Comparison of ENCODE assay signal across 29 cellular contexts in genomic region chr19:57276430-57276829, GRCh38. TPM values are rescaled to one million over a fixed set of nuclear protein-coding genes. Genes with fewer than 3 reads are reported as not detected.
"Had no signal": no experiment of that assay in that cellular context is flagged by ENCODE, and none has a peak within 500 bp of the region (broad histone marks: within the 10 kb centered on the region; RNA-seq: fewer than 3 reads in every experiment).

No MANE protein-coding gene starts in this region.

- DNase-seq: activated CD4-positive, alpha-beta memory T cell treated with anti-CD3 and anti-CD28 coated beads for 36 hours; activated CD4-positive, alpha-beta T cell treated with anti-CD3 and anti-CD28 coated beads for 36 hours; activated CD4-positive, alpha-beta T cell treated with anti-CD3 and anti-CD28 coated beads, Interleukin-2, amount 10 ng/mL, durations not matched to agents 24 days and 14 days; activated CD4-positive, CD25-positive, alpha-beta regulatory T cell; activated CD4-positive, CD25-positive, alpha-beta regulatory T cell treated with anti-CD3 and anti-CD28 coated beads, Interleukin-2, amount 50 U/mL, for 72 hours; activated CD8-positive, alpha-beta memory T cell treated with anti-CD3 and anti-CD28 coated beads, Interleukin-2, amount 10 ng/mL, durations not matched to agents 7 days and 5 days; activated CD8-positive, alpha-beta memory T cell treated with anti-CD3 and anti-CD28 coated beads, Interleukin-2, amount 50 U/mL, for 4 hours; activated CD8-positive, alpha-beta T cell treated with anti-CD3 and anti-CD28 coated beads, Interleukin-2, amount 10 ng/mL, durations not matched to agents 7 days and 5 days; activated effector memory CD4-positive, alpha-beta T cell treated with Interleukin-2 at 50 U/mL for 16 hours; activated gamma-delta T cell treated with Interleukin-2 at 50 U/mL for 16 hours; activated naive CD4-positive, alpha-beta T cell treated with anti-CD3 and anti-CD28 coated beads, Interleukin-2, amount 50 U/mL, for 16 hours; activated naive CD4-positive, alpha-beta T cell treated with Interleukin-2 at 50 U/mL for 16 hours; activated T-cell treated with anti-CD3 and anti-CD28 coated beads, Interleukin-2, amount 50 U/mL, for 24 hours; dermis blood vessel endothelial cell; effector CD4-positive, alpha-beta T cell; effector memory CD8-positive, alpha-beta T cell; erythroblast; foreskin keratinocyte; gastrocnemius medialis; glutamatergic neuron; heart left ventricle; T-helper 1 cell; T-helper 17 cell; T1000 had no signal

- H3K27me3 ChIP-seq: ascending aorta, esophagus muscularis mucosa, foreskin keratinocyte, gastrocnemius medialis, heart left ventricle had no signal

- H3K36me3 ChIP-seq: gastrocnemius medialis had no signal

- H3K27ac ChIP-seq: ascending aorta, coronary artery, esophagus muscularis mucosa, foreskin keratinocyte, gastrocnemius medialis, heart left ventricle had no signal

- FAIRE-seq: bronchial epithelial cell had no signal

- ATAC-seq: activated CD4-positive, alpha-beta T cell treated with anti-CD3 and anti-CD28 coated beads for 36 hours; activated CD8-positive, alpha-beta memory T cell treated with anti-CD3 and anti-CD28 coated beads, Interleukin-2, amount 10 ng/mL, durations not matched to agents 7 days and 5 days; activated CD8-positive, alpha-beta T cell treated with anti-CD3 and anti-CD28 coated beads, Interleukin-2, amount 10 ng/mL, durations not matched to agents 7 days and 5 days; activated T-helper 17 cell treated with anti-CD3 and anti-CD28 coated beads, Interleukin-2, amount 50 U/mL, for 72 hours; effector memory CD8-positive, alpha-beta T cell; foreskin keratinocyte; gastrocnemius medialis; heart left ventricle; T-helper 17 cell had no signal

- H3K4me3 ChIP-seq: ascending aorta, coronary artery, esophagus muscularis mucosa, gastrocnemius medialis, heart left ventricle had no signal

- H3K9me3 ChIP-seq: ascending aorta, esophagus muscularis mucosa, gastrocnemius medialis, heart left ventricle had no signal

RNA-seq across cellular contexts. Expression of gene AURKC, which starts 45.6 kb away (rescaled TPM):
- total RNA-seq: activated CD4-positive, alpha-beta T cell treated with anti-CD3 and anti-CD28 coated beads, Interleukin-2, amount 10 ng/mL, durations not matched to agents 24 days and 14 days; ascending aorta had no signal
